ENCODE assay signal across 26 cellular contexts in the genomic region with DNA sequence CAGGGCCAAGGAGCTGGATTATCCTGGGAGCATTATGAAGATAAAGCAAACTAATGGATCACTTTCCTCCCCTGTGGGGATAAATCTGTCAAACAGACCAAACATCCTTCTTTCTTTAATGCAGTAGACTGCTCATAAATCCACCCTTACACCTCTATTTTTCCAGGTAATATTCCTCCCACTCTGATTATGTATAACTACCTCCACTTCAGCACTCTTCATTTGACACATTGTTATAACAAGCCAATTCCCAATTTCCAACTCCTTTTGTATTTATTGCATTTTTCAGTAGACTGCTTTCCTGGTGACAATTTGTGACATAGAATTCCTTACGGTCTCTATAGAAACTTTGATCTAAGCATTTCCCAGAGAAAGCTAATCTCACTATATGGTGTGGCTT.
"Had no signal": no experiment of that assay in that cellular context is flagged by ENCODE, and none has a peak within 500 bp of the region (broad histone marks: within the 10 kb centered on the region; RNA-seq: fewer than 3 reads in every experiment).

No MANE protein-coding gene starts in this region.

- H3K9me3 ChIP-seq: neutrophil, pancreas, prostate gland, right lobe of liver, sigmoid colon, stomach, thoracic aorta, thyroid gland, tibial nerve, upper lobe of left lung, vagina had no signal

- H3K36me3 ChIP-seq: neutrophil, pancreas, prostate gland, right lobe of liver, sigmoid colon, stomach, thoracic aorta, thyroid gland, tibial nerve, upper lobe of left lung, vagina had no signal

- H3K27ac ChIP-seq: neutrophil, pancreas, prostate gland, right lobe of liver, sigmoid colon, stomach, thyroid gland, tibial nerve, upper lobe of left lung, vagina had no signal

- H3K4me3 ChIP-seq: pancreas, prostate gland, right lobe of liver, sigmoid colon, stomach, thoracic aorta, thyroid gland, tibial nerve, upper lobe of left lung, vagina had no signal

- H3K36me3 Mint-ChIP-seq: natural killer cell; stimulated activated effector memory CD8-positive, alpha-beta T cell treated with anti-CD3 and anti-CD28 coated beads, Interleukin-12 subunit alpha, Interleukin-12 subunit beta, amount 100 ng/mL, for 72 hours; stimulated activated naive B cell treated with anti-CD40 and anti-IgM and Interleukin-4, amounts not matched to agents 10 μg/mL and 1 μg/mL and 100 μg/mL, for 72 hours had no signal

- H3K27me3 ChIP-seq: neutrophil, pancreas, right lobe of liver, sigmoid colon, stomach, thyroid gland, tibial nerve, upper lobe of left lung, vagina had no signal

- DNase-seq: natural killer cell; nucleus accumbens; pancreas; right cardiac atrium; right lobe of liver; sigmoid colon; small intestine; stimulated activated CD4-positive, alpha-beta T cell treated with anti-CD3 and anti-CD28 coated beads, Interleukin-15, amount 100 ng/mL, for 24 hours; stimulated activated CD4-positive, alpha-beta T cell treated with anti-CD3 and anti-CD28 coated beads, Interleukin-2, amount 100 ng/mL, for 24 hours; stimulated activated CD4-positive, alpha-beta T cell treated with anti-CD3 and anti-CD28 coated beads, Interleukin-2, amount 100 ng/mL, for 48 hours; stimulated activated CD4-positive, alpha-beta T cell treated with anti-CD3 and anti-CD28 coated beads, Interleukin-4, amount 100 ng/mL, for 24 hours; stimulated activated naive B cell treated with anti-CD40 and anti-IgM and Interleukin-4, amounts not matched to agents 10 μg/mL and 1 μg/mL and 100 μg/mL, for 72 hours; stimulated activated naive CD4-positive, alpha-beta T cell treated with Interleukin-2 at 50 U/mL for 16 hours; stomach; thyroid gland; trophoblast cell; upper lobe of left lung had no signal

- H3K4me3 Mint-ChIP-seq: natural killer cell; nephron; neural crest cell; stimulated activated effector memory CD8-positive, alpha-beta T cell treated with anti-CD3 and anti-CD28 coated beads, Interleukin-12 subunit alpha, Interleukin-12 subunit beta, amount 100 ng/mL, for 72 hours; stimulated activated naive B cell treated with anti-CD40 and anti-IgM and Interleukin-4, amounts not matched to agents 10 μg/mL and 1 μg/mL and 100 μg/mL, for 72 hours; stimulated activated naive CD8-positive, alpha-beta T cell treated with anti-CD3 and anti-CD28 coated beads, Interleukin-15, Interleukin-2, amounts not matched to agents 100 ng/mL and 50 ng/mL, for 24 hours had no signal

- H3K27ac Mint-ChIP-seq: natural killer cell; nephron; stimulated activated effector memory CD8-positive, alpha-beta T cell treated with anti-CD3 and anti-CD28 coated beads, Interleukin-12 subunit alpha, Interleukin-12 subunit beta, amount 100 ng/mL, for 72 hours; stimulated activated naive B cell treated with anti-CD40 and anti-IgM and Interleukin-4, amounts not matched to agents 10 μg/mL and 1 μg/mL and 100 μg/mL, for 72 hours; stimulated activated naive CD8-positive, alpha-beta T cell treated with anti-CD3 and anti-CD28 coated beads, Interleukin-15, Interleukin-2, amounts not matched to agents 100 ng/mL and 50 ng/mL, for 24 hours had no signal

- H3K4me1 Mint-ChIP-seq: natural killer cell; neural crest cell; stimulated activated effector memory CD8-positive, alpha-beta T cell treated with anti-CD3 and anti-CD28 coated beads, Interleukin-12 subunit alpha, Interleukin-12 subunit beta, amount 100 ng/mL, for 72 hours; stimulated activated naive B cell treated with anti-CD40 and anti-IgM and Interleukin-4, amounts not matched to agents 10 μg/mL and 1 μg/mL and 100 μg/mL, for 72 hours had no signal

- H3K4me1 ChIP-seq: pancreas, prostate gland, right lobe of liver, sigmoid colon, stomach, tibial nerve, upper lobe of left lung, vagina had no signal

- H3K9me3 Mint-ChIP-seq: neural crest cell; stimulated activated effector memory CD8-positive, alpha-beta T cell treated with anti-CD3 and anti-CD28 coated beads, Interleukin-12 subunit alpha, Interleukin-12 subunit beta, amount 100 ng/mL, for 72 hours; stimulated activated naive CD8-positive, alpha-beta T cell treated with anti-CD3 and anti-CD28 coated beads, Interleukin-15, Interleukin-2, amounts not matched to agents 100 ng/mL and 50 ng/mL, for 24 hours had no signal
